ENCODE assay signal across 12 cellular contexts in the genomic region with DNA sequence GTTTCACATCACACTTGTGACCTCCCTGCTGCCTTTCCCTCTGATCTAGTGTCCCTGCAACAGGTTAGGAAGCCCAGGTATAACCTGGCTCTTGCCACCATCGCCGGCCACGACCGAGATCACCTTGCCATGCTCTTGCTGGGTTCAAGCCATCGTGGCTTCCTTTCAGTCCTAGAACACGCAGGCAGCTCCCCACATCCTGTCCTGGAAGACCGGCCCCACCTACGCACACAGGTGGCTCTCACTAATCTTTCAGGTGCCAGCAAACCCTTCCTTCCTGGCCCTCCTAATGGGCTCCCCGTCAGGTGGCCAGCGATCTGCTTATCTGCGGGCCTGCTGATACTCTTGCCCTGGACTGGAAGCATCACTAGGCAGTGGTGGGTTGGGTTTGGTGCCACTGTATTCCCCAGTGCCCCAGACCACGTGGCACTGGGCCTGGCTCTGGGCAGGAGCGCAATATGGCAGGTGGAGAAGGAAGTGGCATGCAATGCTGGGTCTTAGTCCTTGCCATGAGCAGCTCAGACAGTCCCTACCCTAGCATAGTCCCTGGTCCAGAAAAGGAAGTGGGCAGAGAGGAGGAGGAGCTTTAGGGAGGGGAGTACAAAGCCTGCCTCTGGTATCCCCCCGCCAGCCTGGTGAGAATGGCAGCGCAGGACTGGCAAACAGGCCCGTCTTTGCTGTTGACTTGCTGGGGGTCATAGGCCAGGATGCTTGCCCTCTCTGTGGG. TPM values are rescaled to one million over a fixed set of nuclear protein-coding genes. Genes with fewer than 3 reads are reported as not detected.
A peak's percentile ranks its signal among the peaks of the same experiment; 100 is the strongest.
DNase-seq lines count a peak whose midpoint lies in the region; ATAC-seq, FAIRE-seq and TF ChIP-seq lines count a peak whose summit lies in the region.
"Had no signal": no experiment of that assay in that cellular context is flagged by ENCODE, and none has a peak within 500 bp of the region (broad histone marks: within the 10 kb centered on the region; RNA-seq: fewer than 3 reads in every experiment).

No MANE protein-coding gene starts in this region.

- H3K27ac Mint-ChIP-seq in activated B cell treated with CpG ODN at 0.5 μM for 24 hours: peak overlapping the region; percentile 77
- H3K27ac Mint-ChIP-seq in HFFc6: no peak overlapping the region

- peak overlapping the region; percentile 7 for H3K4me3 Mint-ChIP-seq in activated B cell treated with CpG ODN at 0.5 μM for 24 hours
- no peak overlapping the region for H3K4me3 Mint-ChIP-seq in HFFc6

- H3K9ac ChIP-seq in kidney (ENCODE audit: low read length in 2 of 2): peak overlapping the region in 1 of 2 donors; percentile 15

- H3K27me3 Mint-ChIP-seq in activated B cell treated with CpG ODN at 0.5 μM for 24 hours: no peaks in the 10 kb centered on the region
- H3K27me3 Mint-ChIP-seq in HFFc6 (ENCODE audit: insufficient read depth): no peaks in the 10 kb centered on the region

- DNase-seq in COLO668 (lab: John Stamatoyannopoulos, UW; ENCODE audit: unreplicated experiment) (peak; percentile 42), activated B cell treated with CpG ODN at 0.5 μM for 24 hours (no peak), kidney (no peak), KG1 (lab: John Stamatoyannopoulos, UW) (no peak), vagina (ENCODE audit: extremely low spot score in 2 of 2) (no peak), HFFc6 (no peak)
- DNase-seq: activated CD4-positive, alpha-beta T cell treated with anti-CD3 and anti-CD28 coated beads, Interleukin-2, amount 50 U/mL, for 1 hour; COR-L47; SJCRH30 had no signal

- FAIRE-seq in kidney (lab: Jason Lieb, UNC): no peak

- TF ChIP-seq CTCF in 22Rv1 (IDR thresholded peaks at IDR 0.05): no peak
- TF ChIP-seq CTCF in activated B cell treated with CpG ODN at 0.5 μM for 24 hours (IDR thresholded peaks at IDR 0.05): no peak
- TF ChIP-seq CTCF in kidney (IDR thresholded peaks at IDR 0.05; ENCODE audit: borderline replicate concordance, extremely low read depth, insufficient read depth): no peak
- no peak for TF ChIP-seq CTCF in vagina (IDR thresholded peaks at IDR 0.05)
- no peak for TF ChIP-seq CTCF in HFFc6 (IDR thresholded peaks at IDR 0.05)

- H3K4me3 ChIP-seq in kidney (ENCODE audit: low read length in 2 of 2) (no peak overlapping the region), vagina (no peak overlapping the region)
- H3K4me3 ChIP-seq: SJCRH30 had no signal

- H3K9me3 ChIP-seq in kidney (ENCODE audit: control insufficient read depth in 1 of 2, low read length in 2 of 2): no peaks in the 10 kb centered on the region
- no peaks in the 10 kb centered on the region for H3K9me3 ChIP-seq in vagina
- H3K9me3 ChIP-seq: SJCRH30 had no signal

- no peaks in the 10 kb centered on the region for H3K27me3 ChIP-seq in vagina
- H3K27me3 ChIP-seq: SJCRH30 had no signal

- CTCF ChIA-PET in activated B cell treated with CpG ODN at 0.5 μM for 24 hours (lab: Charles Lee): no interaction called here

- peaks cover 48 to 49% of the 10 kb centered on the region in 2 donors for H3K4me1 ChIP-seq in kidney (ENCODE audit: control insufficient read depth in 1 of 2, insufficient read depth in 1 of 2, low read depth in 1 of 2, low read length in 2 of 2)
- peaks cover 51% of the 10 kb centered on the region for H3K4me1 ChIP-seq in vagina

- intact Hi-C loops in activated B cell treated with CpG ODN at 0.5 μM for 24 hours (cut with micrococcal nuclease) (no loop called here), kidney (cut with DNase I) (no loop called here), vagina (cut with DNase I) (no loop called here)

- no peaks in the 10 kb centered on the region for H3K9me3 Mint-ChIP-seq in activated B cell treated with CpG ODN at 0.5 μM for 24 hours
- H3K9me3 Mint-ChIP-seq in HFFc6: no peaks in the 10 kb centered on the region

- POLR2A ChIA-PET in activated B cell treated with CpG ODN at 0.5 μM for 24 hours (lab: Charles Lee): interaction anchor here (0.7 to 4.2 kb wide), 2 partner anchors 13 to 30 kb away, joined by 4 to 25 read pairs; a partner anchor contains a TSS

- H3K27ac ChIP-seq in 22Rv1 (peak overlapping the region; percentile 81), kidney (ENCODE audit: low read depth in 2 of 2, low read length in 2 of 2) (peak overlapping the region; percentile 41 to 43), vagina (no peak overlapping the region)
- H3K27ac ChIP-seq: SJCRH30 had no signal

- H3K36me3 Mint-ChIP-seq in activated B cell treated with CpG ODN at 0.5 μM for 24 hours (ENCODE audit: low read depth): no peaks in the 10 kb centered on the region
- H3K36me3 Mint-ChIP-seq in HFFc6 (ENCODE audit: low read depth): peaks cover 7% of the 10 kb centered on the region; the same call in 1 of the 2 replicates

- H3K36me3 ChIP-seq in kidney (ENCODE audit: control insufficient read depth in 1 of 2, insufficient read depth in 2 of 2, low read length in 2 of 2) (no peaks in the 10 kb centered on the region), vagina (no peaks in the 10 kb centered on the region)
- H3K36me3 ChIP-seq: SJCRH30 had no signal

- H3K4me1 Mint-ChIP-seq in activated B cell treated with CpG ODN at 0.5 μM for 24 hours (peaks cover 66% of the 10 kb centered on the region), HFFc6 (ENCODE audit: low read depth) (peaks cover 13% of the 10 kb centered on the region)

- no peak for TF ChIP-seq POLR2A in vagina (IDR thresholded peaks at IDR 0.05)

- peak; percentile 50 for ATAC-seq in activated B cell treated with CpG ODN at 0.5 μM for 24 hours (ENCODE audit: low read depth)
- no peak for ATAC-seq in HG03354 (IDR thresholded peaks at IDR 0.05; ENCODE audit: poor library complexity, severe bottlenecking, unreplicated experiment)

RNA-seq across cellular contexts. Expression of a gene that starts 11.8 kb away (rescaled TPM):
- total RNA-seq in activated B cell treated with CpG ODN at 0.5 μM for 24 hours (18.8 and 27.2 TPM in 2 replicates), kidney (33.0 TPM), vagina (23.8 TPM)
- 21.6 TPM for polyA plus RNA-seq in kidney (ENCODE audit: insufficient read depth, low read depth, low replicate concordance)
- total RNA-seq in HFFc6 (2021; fragmentation: NEBNext Ultra II Directional; extraction: Animal tissue kit (Norgen Biotek cat#: 25700)): 10 to 100 TPM; 20.4 to 27.4 (median 21.6) TPM

RNA-seq across cellular contexts. Expression of a gene that starts 25.8 kb away (rescaled TPM):
- total RNA-seq in activated B cell treated with CpG ODN at 0.5 μM for 24 hours (37.0 and 38.7 TPM in 2 replicates), kidney (17.2 TPM), vagina (42.0 TPM)
- 32.2 TPM for polyA plus RNA-seq in kidney (ENCODE audit: insufficient read depth, low read depth, low replicate concordance)
- total RNA-seq in HFFc6 (2021; fragmentation: NEBNext Ultra II Directional; extraction: Animal tissue kit (Norgen Biotek cat#: 25700)): 10 to 100 TPM; 34.3 to 43.4 (median 39.0) TPM

RNA-seq across cellular contexts. Expression of a gene that starts 28.5 kb away (rescaled TPM):
- total RNA-seq in activated B cell treated with CpG ODN at 0.5 μM for 24 hours (27.8 and 28.0 TPM in 2 replicates), kidney (2.1 TPM), vagina (5.6 TPM)
- polyA plus RNA-seq in kidney (ENCODE audit: insufficient read depth, low read depth, low replicate concordance): 1.2 TPM
- total RNA-seq in HFFc6 (2021; fragmentation: NEBNext Ultra II Directional; extraction: Animal tissue kit (Norgen Biotek cat#: 25700)): under 1 TPM; 0.57 to 0.87 (median 0.65) TPM
- total RNA-seq: LHCN-M2, SJCRH30 had no signal

RNA-seq across cellular contexts. Expression of a gene that starts 56.0 kb away (rescaled TPM):
- total RNA-seq in activated B cell treated with CpG ODN at 0.5 μM for 24 hours (0.11 and 0.12 TPM in 2 replicates), kidney (0.09 TPM), vagina (14.0 TPM)
- not detected for polyA plus RNA-seq in kidney (ENCODE audit: insufficient read depth, low read depth, low replicate concordance)
- total RNA-seq in HFFc6 (2021; fragmentation: NEBNext Ultra II Directional; extraction: Animal tissue kit (Norgen Biotek cat#: 25700)): under 1 TPM in 5 of 6 experiments, not detected in 1; 0.07 to 0.17 (median 0.07) TPM
- total RNA-seq: SJCRH30 had no signal
